In the genomic region with DNA sequence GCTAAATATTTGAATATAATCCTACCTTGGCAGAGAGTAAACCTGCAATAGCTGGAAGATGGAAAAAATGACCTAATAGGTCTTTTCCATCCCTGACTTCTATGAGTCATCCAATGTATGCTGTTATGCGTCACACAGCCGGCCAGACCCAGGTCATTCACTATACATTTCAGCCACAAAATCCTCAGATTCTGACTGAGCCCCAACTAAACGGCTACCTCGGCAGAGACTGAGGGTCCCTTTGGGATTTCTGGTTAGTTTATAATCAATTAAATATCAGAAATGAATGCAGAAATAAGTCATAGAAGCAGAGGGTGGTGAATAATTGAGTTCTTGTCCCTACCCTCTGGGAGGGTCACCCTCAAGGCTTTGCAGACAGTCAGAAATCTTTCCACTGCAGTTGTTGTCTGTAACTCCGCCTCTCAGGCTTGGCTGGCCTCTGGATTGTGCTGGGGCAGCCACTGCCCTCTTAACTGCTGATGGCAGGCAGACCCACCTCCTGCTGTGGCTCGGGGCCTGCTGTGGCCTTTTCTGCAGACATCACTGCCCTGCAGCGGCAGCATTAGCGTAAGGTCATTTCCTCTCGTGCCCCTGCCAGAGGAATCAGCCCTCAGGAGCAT, we compare ENCODE assay signal across 1 cellular context.
TF ChIP-seq lines count a peak whose summit lies in the region.

No MANE protein-coding gene starts in this region.

TF ChIP-seq in HEK293, 187 proteins besides CTCF, POLR2A, EP300 and RAD21 (continued from another document):
- TF ChIP-seq, protein P1, sequence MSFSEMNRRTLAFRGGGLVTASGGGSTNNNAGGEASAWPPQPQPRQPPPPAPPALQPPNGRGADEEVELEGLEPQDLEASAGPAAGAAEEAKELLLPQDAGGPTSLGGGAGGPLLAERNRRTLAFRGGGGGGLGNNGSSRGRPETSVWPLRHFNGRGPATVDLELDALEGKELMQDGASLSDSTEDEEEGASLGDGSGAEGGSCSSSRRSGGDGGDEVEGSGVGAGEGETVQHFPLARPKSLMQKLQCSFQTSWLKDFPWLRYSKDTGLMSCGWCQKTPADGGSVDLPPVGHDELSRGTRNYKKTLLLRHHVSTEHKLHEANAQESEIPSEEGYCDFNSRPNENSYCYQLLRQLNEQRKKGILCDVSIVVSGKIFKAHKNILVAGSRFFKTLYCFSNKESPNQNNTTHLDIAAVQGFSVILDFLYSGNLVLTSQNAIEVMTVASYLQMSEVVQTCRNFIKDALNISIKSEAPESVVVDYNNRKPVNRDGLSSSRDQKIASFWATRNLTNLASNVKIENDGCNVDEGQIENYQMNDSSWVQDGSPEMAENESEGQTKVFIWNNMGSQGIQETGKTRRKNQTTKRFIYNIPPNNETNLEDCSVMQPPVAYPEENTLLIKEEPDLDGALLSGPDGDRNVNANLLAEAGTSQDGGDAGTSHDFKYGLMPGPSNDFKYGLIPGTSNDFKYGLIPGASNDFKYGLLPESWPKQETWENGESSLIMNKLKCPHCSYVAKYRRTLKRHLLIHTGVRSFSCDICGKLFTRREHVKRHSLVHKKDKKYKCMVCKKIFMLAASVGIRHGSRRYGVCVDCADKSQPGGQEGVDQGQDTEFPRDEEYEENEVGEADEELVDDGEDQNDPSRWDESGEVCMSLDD (tag by site-specific recombination; IDR thresholded peaks at IDR 0.05): no peak
- TF ChIP-seq, protein P2, sequence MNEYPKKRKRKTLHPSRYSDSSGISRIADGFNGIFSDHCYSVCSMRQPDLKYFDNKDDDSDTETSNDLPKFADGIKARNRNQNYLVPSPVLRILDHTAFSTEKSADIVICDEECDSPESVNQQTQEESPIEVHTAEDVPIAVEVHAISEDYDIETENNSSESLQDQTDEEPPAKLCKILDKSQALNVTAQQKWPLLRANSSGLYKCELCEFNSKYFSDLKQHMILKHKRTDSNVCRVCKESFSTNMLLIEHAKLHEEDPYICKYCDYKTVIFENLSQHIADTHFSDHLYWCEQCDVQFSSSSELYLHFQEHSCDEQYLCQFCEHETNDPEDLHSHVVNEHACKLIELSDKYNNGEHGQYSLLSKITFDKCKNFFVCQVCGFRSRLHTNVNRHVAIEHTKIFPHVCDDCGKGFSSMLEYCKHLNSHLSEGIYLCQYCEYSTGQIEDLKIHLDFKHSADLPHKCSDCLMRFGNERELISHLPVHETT (tag by site-specific recombination; IDR thresholded peaks at IDR 0.05): 0 out of 2 replicates have a peak, but pooled peaks have one; percentile 32
- TF ChIP-seq, protein P3, sequence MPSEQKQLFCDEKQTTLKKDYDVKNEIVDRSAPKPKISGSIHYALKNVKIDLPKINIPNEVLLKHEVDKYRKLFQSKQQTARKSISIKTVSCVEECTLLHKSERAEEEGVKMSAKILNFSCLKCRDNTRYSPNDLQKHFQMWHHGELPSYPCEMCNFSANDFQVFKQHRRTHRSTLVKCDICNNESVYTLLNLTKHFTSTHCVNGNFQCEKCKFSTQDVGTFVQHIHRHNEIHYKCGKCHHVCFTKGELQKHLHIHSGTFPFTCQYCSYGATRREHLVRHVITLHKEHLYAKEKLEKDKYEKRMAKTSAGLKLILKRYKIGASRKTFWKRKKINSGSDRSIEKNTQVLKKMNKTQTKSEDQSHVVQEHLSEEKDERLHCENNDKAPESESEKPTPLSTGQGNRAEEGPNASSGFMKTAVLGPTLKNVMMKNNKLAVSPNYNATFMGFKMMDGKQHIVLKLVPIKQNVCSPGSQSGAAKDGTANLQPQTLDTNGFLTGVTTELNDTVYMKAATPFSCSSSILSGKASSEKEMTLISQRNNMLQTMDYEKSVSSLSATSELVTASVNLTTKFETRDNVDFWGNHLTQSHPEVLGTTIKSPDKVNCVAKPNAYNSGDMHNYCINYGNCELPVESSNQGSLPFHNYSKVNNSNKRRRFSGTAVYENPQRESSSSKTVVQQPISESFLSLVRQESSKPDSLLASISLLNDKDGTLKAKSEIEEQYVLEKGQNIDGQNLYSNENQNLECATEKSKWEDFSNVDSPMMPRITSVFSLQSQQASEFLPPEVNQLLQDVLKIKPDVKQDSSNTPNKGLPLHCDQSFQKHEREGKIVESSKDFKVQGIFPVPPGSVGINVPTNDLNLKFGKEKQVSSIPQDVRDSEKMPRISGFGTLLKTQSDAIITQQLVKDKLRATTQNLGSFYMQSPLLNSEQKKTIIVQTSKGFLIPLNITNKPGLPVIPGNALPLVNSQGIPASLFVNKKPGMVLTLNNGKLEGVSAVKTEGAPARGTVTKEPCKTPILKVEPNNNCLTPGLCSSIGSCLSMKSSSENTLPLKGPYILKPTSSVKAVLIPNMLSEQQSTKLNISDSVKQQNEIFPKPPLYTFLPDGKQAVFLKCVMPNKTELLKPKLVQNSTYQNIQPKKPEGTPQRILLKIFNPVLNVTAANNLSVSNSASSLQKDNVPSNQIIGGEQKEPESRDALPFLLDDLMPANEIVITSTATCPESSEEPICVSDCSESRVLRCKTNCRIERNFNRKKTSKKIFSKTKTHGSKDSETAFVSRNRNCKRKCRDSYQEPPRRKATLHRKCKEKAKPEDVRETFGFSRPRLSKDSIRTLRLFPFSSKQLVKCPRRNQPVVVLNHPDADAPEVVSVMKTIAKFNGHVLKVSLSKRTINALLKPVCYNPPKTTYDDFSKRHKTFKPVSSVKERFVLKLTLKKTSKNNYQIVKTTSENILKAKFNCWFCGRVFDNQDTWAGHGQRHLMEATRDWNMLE (tag by site-specific recombination; conservative IDR thresholded peaks at IDR 0.05; ENCODE audit: low read depth): no peak
- TF ChIP-seq ZEB2 (tag by site-specific recombination; IDR thresholded peaks at IDR 0.05) (peak; percentile 60; the same call in 1 of the 2 replicates), ZNF174 (tag by site-specific recombination; IDR thresholded peaks at IDR 0.05) (no peak), ZNF48 (tag by site-specific recombination; IDR thresholded peaks at IDR 0.05) (no peak), HOXA7 (CRISPR knock-in tag; IDR thresholded peaks at IDR 0.05; ENCODE audit: borderline replicate concordance) (no peak), HOXC10 (CRISPR knock-in tag; IDR thresholded peaks at IDR 0.05) (no peak), ZNF169 (tag by site-specific recombination; IDR thresholded peaks at IDR 0.05) (no peak), ZNF221 (tag by site-specific recombination; IDR thresholded peaks at IDR 0.05; ENCODE audit: borderline replicate concordance) (no peak), ZNF112 (tag by site-specific recombination; IDR thresholded peaks at IDR 0.05) (no peak), ZBTB21 (tag by site-specific recombination; IDR thresholded peaks at IDR 0.05) (peak; percentile 83), ZNF155 (tag by site-specific recombination; IDR thresholded peaks at IDR 0.05) (no peak), ZNF157 (tag by site-specific recombination; IDR thresholded peaks at IDR 0.05) (no peak), RBAK (tag by site-specific recombination; IDR thresholded peaks at IDR 0.05) (no peak), ZNF558 (tag by site-specific recombination; IDR thresholded peaks at IDR 0.05) (peak; percentile 77), ZNF707 (tag by site-specific recombination; IDR thresholded peaks at IDR 0.05) (no peak), SP3 (tag by site-specific recombination; IDR thresholded peaks at IDR 0.05) (no peak), TRIM28 (IDR thresholded peaks at IDR 0.05; ENCODE audit: borderline replicate concordance, low read length) (peak; percentile 72), ZNF777 (tag by site-specific recombination; IDR thresholded peaks at IDR 0.05; ENCODE audit: borderline replicate concordance) (no peak)
- TF ChIP-seq, protein P4, sequence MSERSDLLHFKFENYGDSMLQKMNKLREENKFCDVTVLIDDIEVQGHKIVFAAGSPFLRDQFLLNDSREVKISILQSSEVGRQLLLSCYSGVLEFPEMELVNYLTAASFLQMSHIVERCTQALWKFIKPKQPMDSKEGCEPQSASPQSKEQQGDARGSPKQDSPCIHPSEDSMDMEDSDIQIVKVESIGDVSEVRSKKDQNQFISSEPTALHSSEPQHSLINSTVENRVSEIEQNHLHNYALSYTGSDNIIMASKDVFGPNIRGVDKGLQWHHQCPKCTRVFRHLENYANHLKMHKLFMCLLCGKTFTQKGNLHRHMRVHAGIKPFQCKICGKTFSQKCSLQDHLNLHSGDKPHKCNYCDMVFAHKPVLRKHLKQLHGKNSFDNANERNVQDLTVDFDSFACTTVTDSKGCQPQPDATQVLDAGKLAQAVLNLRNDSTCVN (tag by site-specific recombination; optimal IDR thresholded peaks at IDR 0.05): no peak
- TF ChIP-seq, protein P5, sequence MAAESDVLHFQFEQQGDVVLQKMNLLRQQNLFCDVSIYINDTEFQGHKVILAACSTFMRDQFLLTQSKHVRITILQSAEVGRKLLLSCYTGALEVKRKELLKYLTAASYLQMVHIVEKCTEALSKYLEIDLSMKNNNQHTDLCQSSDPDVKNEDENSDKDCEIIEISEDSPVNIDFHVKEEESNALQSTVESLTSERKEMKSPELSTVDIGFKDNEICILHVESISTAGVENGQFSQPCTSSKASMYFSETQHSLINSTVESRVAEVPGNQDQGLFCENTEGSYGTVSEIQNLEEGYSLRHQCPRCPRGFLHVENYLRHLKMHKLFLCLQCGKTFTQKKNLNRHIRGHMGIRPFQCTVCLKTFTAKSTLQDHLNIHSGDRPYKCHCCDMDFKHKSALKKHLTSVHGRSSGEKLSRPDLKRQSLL (tag by site-specific recombination; IDR thresholded peaks at IDR 0.05): no peak
- TF ChIP-seq, protein P6, sequence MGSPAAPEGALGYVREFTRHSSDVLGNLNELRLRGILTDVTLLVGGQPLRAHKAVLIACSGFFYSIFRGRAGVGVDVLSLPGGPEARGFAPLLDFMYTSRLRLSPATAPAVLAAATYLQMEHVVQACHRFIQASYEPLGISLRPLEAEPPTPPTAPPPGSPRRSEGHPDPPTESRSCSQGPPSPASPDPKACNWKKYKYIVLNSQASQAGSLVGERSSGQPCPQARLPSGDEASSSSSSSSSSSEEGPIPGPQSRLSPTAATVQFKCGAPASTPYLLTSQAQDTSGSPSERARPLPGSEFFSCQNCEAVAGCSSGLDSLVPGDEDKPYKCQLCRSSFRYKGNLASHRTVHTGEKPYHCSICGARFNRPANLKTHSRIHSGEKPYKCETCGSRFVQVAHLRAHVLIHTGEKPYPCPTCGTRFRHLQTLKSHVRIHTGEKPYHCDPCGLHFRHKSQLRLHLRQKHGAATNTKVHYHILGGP (tag by site-specific recombination; IDR thresholded peaks at IDR 0.05): no peak
